ENCODE assay signal across 1 cellular context in genomic region chr6:27825848-27826611, GRCh38.
TF ChIP-seq lines count a peak whose summit lies in the region.
"Not testable (repeated sequence)": the region's sequence is repeated elsewhere in the genome, so short reads cannot be mapped to it uniquely, and the experiment has no call there.

No MANE protein-coding gene starts in this region.

TF ChIP-seq in K562, 482 proteins besides CTCF, POLR2A, EP300 and RAD21 (continued from another document and continues in another):
- TF ChIP-seq ZBTB2 (IDR thresholded peaks at IDR 0.05) (peak; percentile 14; the same call in 1 of the 2 replicates), SMAD3 (CRISPR knock-in tag; conservative IDR thresholded peaks at IDR 0.05) (0 out of 2 replicates have a peak, but pooled peaks have one; percentile 16), HDAC1 (IDR thresholded peaks at IDR 0.05) (peak in 1 of 2 experiments; percentile 89; a peak in 2 of 4 replicates), HDAC2 (IDR thresholded peaks at IDR 0.05) (peak; percentile 42; the same call in 1 of the 2 replicates), E2F3 (CRISPR knock-in tag; IDR thresholded peaks at IDR 0.05) (0 out of 2 replicates have a peak, but pooled peaks have one; percentile 20), DPF2 (IDR thresholded peaks at IDR 0.05) (peak; percentile 40), SUPT5H (IDR thresholded peaks at IDR 0.05) (peak; percentile 56; the same call in 1 of the 2 replicates), ZBTB26 (CRISPR knock-in tag; IDR thresholded peaks at IDR 0.05) (0 out of 2 replicates have a peak, but pooled peaks have one; percentile 64), EP400 (IDR thresholded peaks at IDR 0.05) (peak; percentile 42), ZEB2 (IDR thresholded peaks at IDR 0.05) (0 out of 2 replicates have a peak, but pooled peaks have one; percentile 47), L3MBTL2 (IDR thresholded peaks at IDR 0.05) (peak; percentile 38; the same call in 1 of the 2 replicates), FOXK2 (conservative IDR thresholded peaks at IDR 0.05 in 1 of 2, IDR thresholded peaks at IDR 0.05 in 1 of 2; ENCODE audit: low read depth in 2 of 2) (peak in 1 of 2 experiments; percentile 58; a peak in 1 of 4 replicates), ZBTB5 (IDR thresholded peaks at IDR 0.05) (peak; percentile 91), HDGF (IDR thresholded peaks at IDR 0.05) (peak; percentile 73; the same call in 1 of the 2 replicates), PRDM10 (IDR thresholded peaks at IDR 0.05; ENCODE audit: partially characterized antibody) (peak; percentile 31), NCOR1 (IDR thresholded peaks at IDR 0.05) (peak; percentile 30; the same call in 1 of the 2 replicates), POLR2B (IDR thresholded peaks at IDR 0.05; ENCODE audit: low read depth, partially characterized antibody) (peak; percentile 15), ARID2 (IDR thresholded peaks at IDR 0.05) (0 out of 2 replicates have a peak, but pooled peaks have one; percentile 24), ATF1 (tag; IDR thresholded peaks at IDR 0.05) (peak; percentile 66), CBFA2T3 (IDR thresholded peaks at IDR 0.05) (peak; percentile 55), OTX1 (CRISPR knock-in tag; IDR thresholded peaks at IDR 0.05) (peak; percentile 77; the same call in 1 of the 2 replicates), KHSRP (IDR thresholded peaks at IDR 0.05) (0 out of 2 replicates have a peak, but pooled peaks have one; percentile 17), LARP7 (IDR thresholded peaks at IDR 0.05) (0 out of 2 replicates have a peak, but pooled peaks have one; percentile 56), CXXC5 (CRISPR knock-in tag; IDR thresholded peaks at IDR 0.05) (0 out of 2 replicates have a peak, but pooled peaks have one; percentile 27), NKRF (IDR thresholded peaks at IDR 0.05; ENCODE audit: borderline replicate concordance) (peak; percentile 85), ZNF592 (IDR thresholded peaks at IDR 0.05) (0 out of 2 replicates have a peak, but pooled peaks have one; percentile 35), HBP1 (CRISPR knock-in tag; IDR thresholded peaks at IDR 0.05) (peak; percentile 79; the same call in 1 of the 2 replicates), MNT (conservative IDR thresholded peaks at IDR 0.05) (peak; percentile 91 to 95), CREM (IDR thresholded peaks at IDR 0.05; ENCODE audit: low read depth) (peak; percentile 45), CTBP1 (IDR thresholded peaks at IDR 0.05; ENCODE audit: borderline replicate concordance) (peak; percentile 62; the same call in 1 of the 2 replicates), ZNF436 (CRISPR knock-in tag; IDR thresholded peaks at IDR 0.05) (0 out of 2 replicates have a peak, but pooled peaks have one; percentile 11), AFF1 (IDR thresholded peaks at IDR 0.05; ENCODE audit: low read depth in 1 of 2, partially characterized antibody in 2 of 2) (peak in 1 of 2 experiments; percentile 14), ELF4 (CRISPR knock-in tag; IDR thresholded peaks at IDR 0.05) (peak; percentile 53; the same call in 1 of the 2 replicates)
- not testable (repeated sequence) for TF ChIP-seq ATF1 (CRISPR knock-in tag; IDR thresholded peaks at IDR 0.05)
